In the genomic region with DNA sequence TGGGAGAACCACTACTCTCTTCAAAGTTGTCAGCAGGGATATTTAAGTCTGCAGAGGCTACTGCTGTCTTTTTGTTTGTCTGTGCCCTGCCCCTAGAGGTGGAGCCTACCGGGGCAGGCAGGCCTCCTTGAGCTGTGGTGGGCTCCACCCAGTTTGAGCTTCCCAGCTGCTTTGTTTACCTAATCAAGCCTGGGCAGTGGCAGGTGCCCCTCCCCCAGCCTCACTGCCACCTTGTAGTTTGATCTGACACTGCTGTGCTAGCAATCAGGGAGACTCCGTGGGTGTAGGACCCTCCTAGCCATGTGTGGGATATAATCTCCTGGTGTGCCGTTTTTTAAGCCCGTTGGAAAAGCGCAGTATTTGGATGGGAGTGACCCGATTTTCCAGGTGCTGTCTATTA, we compare ENCODE assay signal across 1 cellular context. TPM values are rescaled to one million over a fixed set of nuclear protein-coding genes. Genes with fewer than 3 reads are reported as not detected.
"Had no signal": no experiment of that assay in that cellular context is flagged by ENCODE, and none has a peak within 500 bp of the region (broad histone marks: within the 10 kb centered on the region; RNA-seq: fewer than 3 reads in every experiment).

No MANE protein-coding gene starts in this region.

RNA-seq across cellular contexts. Expression of a gene that starts 47.3 kb away (rescaled TPM):
- total RNA-seq: GM12878 had no signal
